Comparison of ENCODE assay signal across 2 cellular contexts in genomic region chr14:104898195-104898558, GRCh38.
TF ChIP-seq lines count a peak whose summit lies in the region.

No MANE protein-coding gene starts in this region.

TF ChIP-seq in GM12891, 5 proteins besides CTCF, POLR2A, EP300 and RAD21:
- no peak for TF ChIP-seq POLR2AphosphoS5 (IDR thresholded peaks at IDR 0.05; ENCODE audit: low read depth, low read length)
- no peak for TF ChIP-seq PAX5 (IDR thresholded peaks at IDR 0.05; ENCODE audit: insufficient read depth, low read length, severe bottlenecking)
- no peak for TF ChIP-seq SPI1 (IDR thresholded peaks at IDR 0.05; ENCODE audit: low read depth, low read length)
- no peak for TF ChIP-seq TAF1 (IDR thresholded peaks at IDR 0.05; ENCODE audit: low read depth, low read length)
- no peak for TF ChIP-seq POU2F2 (IDR thresholded peaks at IDR 0.05; ENCODE audit: low read depth, low read length)
TF ChIP-seq in GM12891: peak in this region for 0.

TF ChIP-seq in H1, 55 proteins besides CTCF, POLR2A, EP300 and RAD21:
- TF ChIP-seq YY1 (IDR thresholded peaks at IDR 0.05; ENCODE audit: low read depth, low read length) (no peak), JUN (IDR thresholded peaks at IDR 0.05; ENCODE audit: low read depth, low read length) (no peak), TBP (IDR thresholded peaks at IDR 0.05; ENCODE audit: low read depth, low read length) (no peak), E2F6 (IDR thresholded peaks at IDR 0.05) (no peak), SUZ12 (IDR thresholded peaks at IDR 0.05; ENCODE audit: low read length) (no peak), RFX5 (IDR thresholded peaks at IDR 0.05; ENCODE audit: borderline replicate concordance, low read depth, low read length) (no peak), GABPA (IDR thresholded peaks at IDR 0.05; ENCODE audit: borderline replicate concordance, insufficient read depth, low read length) (no peak), CBX5 (IDR thresholded peaks at IDR 0.05; ENCODE audit: low read depth, low read length) (no peak), ZNF274 (IDR thresholded peaks at IDR 0.05; ENCODE audit: borderline replicate concordance, extremely low read depth, low read length) (no peak), RXRA (IDR thresholded peaks at IDR 0.05; ENCODE audit: insufficient read depth, low read depth, low read length) (no peak), GTF2F1 (IDR thresholded peaks at IDR 0.05; ENCODE audit: borderline replicate concordance, low read depth, low read length) (no peak), ASH2L (IDR thresholded peaks at IDR 0.05; ENCODE audit: low read length) (no peak), KDM1A (IDR thresholded peaks at IDR 0.05; ENCODE audit: borderline replicate concordance, low read length) (no peak), KDM5A (IDR thresholded peaks at IDR 0.05; ENCODE audit: low read length) (no peak), RBBP5 (IDR thresholded peaks at IDR 0.05; ENCODE audit: borderline replicate concordance, low read depth, low read length) (no peak), BACH1 (IDR thresholded peaks at IDR 0.05; ENCODE audit: low read length) (no peak), CREB1 (IDR thresholded peaks at IDR 0.05) (no peak)
TF ChIP-seq in H1: peak in this region for 0.
